Comparison of ENCODE assay signal across 1 cellular context in genomic region chr1:202143011-202143767, GRCh38.
A peak's percentile ranks its signal among the peaks of the same experiment; 100 is the strongest.
TF ChIP-seq lines count a peak whose summit lies in the region.

No MANE protein-coding gene starts in this region.

TF ChIP-seq in HEK293, 187 proteins besides CTCF, POLR2A, EP300 and RAD21 (continued from another document):
- TF ChIP-seq, protein P1, sequence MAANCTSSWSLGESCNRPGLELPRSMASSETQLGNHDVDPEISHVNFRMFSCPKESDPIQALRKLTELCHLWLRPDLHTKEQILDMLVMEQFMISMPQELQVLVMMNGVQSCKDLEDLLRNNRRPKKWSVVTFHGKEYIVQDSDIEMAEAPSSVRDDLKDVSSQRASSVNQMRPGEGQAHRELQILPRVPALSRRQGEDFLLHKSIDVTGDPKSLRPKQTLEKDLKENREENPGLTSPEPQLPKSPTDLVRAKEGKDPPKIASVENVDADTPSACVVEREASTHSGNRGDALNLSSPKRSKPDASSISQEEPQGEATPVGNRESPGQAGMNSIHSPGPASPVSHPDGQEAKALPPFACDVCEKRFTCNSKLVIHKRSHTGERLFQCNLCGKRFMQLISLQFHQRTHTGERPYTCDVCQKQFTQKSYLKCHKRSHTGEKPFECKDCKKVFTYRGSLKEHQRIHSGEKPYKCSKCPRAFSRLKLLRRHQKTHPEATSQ (tag by site-specific recombination; IDR thresholded peaks at IDR 0.05), result no peak
- TF ChIP-seq ZNF175 (tag by site-specific recombination; IDR thresholded peaks at IDR 0.05), result no peak
- TF ChIP-seq ZNF354C (tag by site-specific recombination; IDR thresholded peaks at IDR 0.05; ENCODE audit: borderline replicate concordance, low read depth), result no peak
- TF ChIP-seq, protein P2, sequence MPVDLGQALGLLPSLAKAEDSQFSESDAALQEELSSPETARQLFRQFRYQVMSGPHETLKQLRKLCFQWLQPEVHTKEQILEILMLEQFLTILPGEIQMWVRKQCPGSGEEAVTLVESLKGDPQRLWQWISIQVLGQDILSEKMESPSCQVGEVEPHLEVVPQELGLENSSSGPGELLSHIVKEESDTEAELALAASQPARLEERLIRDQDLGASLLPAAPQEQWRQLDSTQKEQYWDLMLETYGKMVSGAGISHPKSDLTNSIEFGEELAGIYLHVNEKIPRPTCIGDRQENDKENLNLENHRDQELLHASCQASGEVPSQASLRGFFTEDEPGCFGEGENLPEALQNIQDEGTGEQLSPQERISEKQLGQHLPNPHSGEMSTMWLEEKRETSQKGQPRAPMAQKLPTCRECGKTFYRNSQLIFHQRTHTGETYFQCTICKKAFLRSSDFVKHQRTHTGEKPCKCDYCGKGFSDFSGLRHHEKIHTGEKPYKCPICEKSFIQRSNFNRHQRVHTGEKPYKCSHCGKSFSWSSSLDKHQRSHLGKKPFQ (tag by site-specific recombination; IDR thresholded peaks at IDR 0.05), result no peak
- TF ChIP-seq ZNF157 (tag by site-specific recombination; IDR thresholded peaks at IDR 0.05), result no peak
- no peak for TF ChIP-seq ZSCAN30 (tag by site-specific recombination; IDR thresholded peaks at IDR 0.05)
- no peak for TF ChIP-seq ZNF214 (tag by site-specific recombination; IDR thresholded peaks at IDR 0.05; ENCODE audit: borderline replicate concordance)
- no peak for TF ChIP-seq ZBTB1 (tag by site-specific recombination; IDR thresholded peaks at IDR 0.05)
- TF ChIP-seq ZNF76 (tag by site-specific recombination; IDR thresholded peaks at IDR 0.05; ENCODE audit: borderline replicate concordance, low read depth), result peak; percentile 85
- TF ChIP-seq, protein P3, sequence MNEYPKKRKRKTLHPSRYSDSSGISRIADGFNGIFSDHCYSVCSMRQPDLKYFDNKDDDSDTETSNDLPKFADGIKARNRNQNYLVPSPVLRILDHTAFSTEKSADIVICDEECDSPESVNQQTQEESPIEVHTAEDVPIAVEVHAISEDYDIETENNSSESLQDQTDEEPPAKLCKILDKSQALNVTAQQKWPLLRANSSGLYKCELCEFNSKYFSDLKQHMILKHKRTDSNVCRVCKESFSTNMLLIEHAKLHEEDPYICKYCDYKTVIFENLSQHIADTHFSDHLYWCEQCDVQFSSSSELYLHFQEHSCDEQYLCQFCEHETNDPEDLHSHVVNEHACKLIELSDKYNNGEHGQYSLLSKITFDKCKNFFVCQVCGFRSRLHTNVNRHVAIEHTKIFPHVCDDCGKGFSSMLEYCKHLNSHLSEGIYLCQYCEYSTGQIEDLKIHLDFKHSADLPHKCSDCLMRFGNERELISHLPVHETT (tag by site-specific recombination; IDR thresholded peaks at IDR 0.05), result no peak
- TF ChIP-seq GLIS2 (tag by site-specific recombination; IDR thresholded peaks at IDR 0.05), result no peak
- TF ChIP-seq TSHZ1 (tag by site-specific recombination; IDR thresholded peaks at IDR 0.05; ENCODE audit: borderline replicate concordance), result no peak
- TF ChIP-seq ZNF513 (tag by site-specific recombination; IDR thresholded peaks at IDR 0.05), result no peak
- TF ChIP-seq, protein P4, sequence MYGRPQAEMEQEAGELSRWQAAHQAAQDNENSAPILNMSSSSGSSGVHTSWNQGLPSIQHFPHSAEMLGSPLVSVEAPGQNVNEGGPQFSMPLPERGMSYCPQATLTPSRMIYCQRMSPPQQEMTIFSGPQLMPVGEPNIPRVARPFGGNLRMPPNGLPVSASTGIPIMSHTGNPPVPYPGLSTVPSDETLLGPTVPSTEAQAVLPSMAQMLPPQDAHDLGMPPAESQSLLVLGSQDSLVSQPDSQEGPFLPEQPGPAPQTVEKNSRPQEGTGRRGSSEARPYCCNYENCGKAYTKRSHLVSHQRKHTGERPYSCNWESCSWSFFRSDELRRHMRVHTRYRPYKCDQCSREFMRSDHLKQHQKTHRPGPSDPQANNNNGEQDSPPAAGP (tag by site-specific recombination; IDR thresholded peaks at IDR 0.05), result peak; percentile 15; the same call in 1 of the 2 replicates
- TF ChIP-seq BCL11B (tag by site-specific recombination; IDR thresholded peaks at IDR 0.05; ENCODE audit: low read depth), result no peak
- no peak for TF ChIP-seq ZXDB (tag by site-specific recombination; IDR thresholded peaks at IDR 0.05)
